ENCODE assay signal across 19 cellular contexts in genomic region chr6:108163644-108164536, GRCh38. TPM values are rescaled to one million over a fixed set of nuclear protein-coding genes. Genes with fewer than 3 reads are reported as not detected.
DNase-seq lines count a peak whose midpoint lies in the region; ATAC-seq and TF ChIP-seq lines count a peak whose summit lies in the region.
"Had no signal": no experiment of that assay in that cellular context is flagged by ENCODE, and none has a peak within 500 bp of the region (broad histone marks: within the 10 kb centered on the region; RNA-seq: fewer than 3 reads in every experiment).

No MANE protein-coding gene starts in this region.

- H2AK5ac ChIP-seq in neuronal stem cell (ENCODE audit: low read depth, low read length): peak overlapping the region; percentile 83

- no peak overlapping the region for H2BK12ac ChIP-seq in neuronal stem cell (ENCODE audit: low read length)

- H3K18ac ChIP-seq in neuronal stem cell (ENCODE audit: low read length): peak overlapping the region; percentile 54

- peak overlapping the region; percentile 27 for H2BK5ac ChIP-seq in neuronal stem cell (ENCODE audit: low read length)

- CTCF ChIA-PET in activated CD4-positive, alpha-beta T cell treated with anti-CD3 and anti-CD28 coated beads, Interleukin-2, amount 10 ng/mL, durations not matched to agents 7 days and 5 days (lab: Charles Lee): interaction anchor here (1.0 to 2.1 kb wide), 3 partner anchors 8 to 49 kb away, joined by 3 to 7 read pairs (median 4); no protein-coding TSS in a partner anchor

- no peak for TF ChIP-seq EP300 in suprapubic skin (IDR thresholded peaks at IDR 0.05)

- TF ChIP-seq CTCF in brain (conservative IDR thresholded peaks at IDR 0.05) (no peak), suprapubic skin (IDR thresholded peaks at IDR 0.05) (no peak)

- H3K9me3 Mint-ChIP-seq in activated CD4-positive, alpha-beta T cell treated with anti-CD3 and anti-CD28 coated beads, Interleukin-2, amount 10 ng/mL, durations not matched to agents 7 days and 5 days: no peaks in the 10 kb centered on the region
- peaks cover 0 to 11% (median 0%) of the 10 kb centered on the region in 5 experiments for H3K9me3 Mint-ChIP-seq in brain
- H3K9me3 Mint-ChIP-seq: HFFc6, T-cell had no signal

- H3K4ac ChIP-seq in neuronal stem cell (ENCODE audit: low read length): no peak overlapping the region

- H3K36me3 ChIP-seq in HUES48 (ENCODE audit: control insufficient read depth, insufficient read depth, low read length) (no peaks in the 10 kb centered on the region), neuronal stem cell (replicated peaks in 1 of 2; ENCODE audit: control insufficient read depth in 2 of 2, insufficient read depth in 2 of 2, low read length in 2 of 2) (no peaks in the 10 kb centered on the region), suprapubic skin (no peaks in the 10 kb centered on the region)
- H3K36me3 ChIP-seq: cardiac muscle cell, gastroesophageal sphincter, pancreas had no signal

- ATAC-seq in GM19467 (IDR thresholded peaks at IDR 0.05; ENCODE audit: unreplicated experiment): no peak
- ATAC-seq in GM19328 (IDR thresholded peaks at IDR 0.05; ENCODE audit: unreplicated experiment): no peak
- ATAC-seq: gastroesophageal sphincter, T-cell had no signal

- no peaks in the 10 kb centered on the region for H3K9me3 ChIP-seq in HUES48 (ENCODE audit: control insufficient read depth, insufficient read depth, low read length)
- H3K9me3 ChIP-seq in neuronal stem cell (replicated peaks in 1 of 2; ENCODE audit: control insufficient read depth in 2 of 2, insufficient read depth in 1 of 2, low read depth in 1 of 2, low read length in 2 of 2): no peaks in the 10 kb centered on the region
- H3K9me3 ChIP-seq in suprapubic skin: no peaks in the 10 kb centered on the region
- H3K9me3 ChIP-seq: Caco-2, gastroesophageal sphincter, pancreas had no signal

- peaks cover 1% of the 10 kb centered on the region for H3K36me3 Mint-ChIP-seq in activated CD4-positive, alpha-beta T cell treated with anti-CD3 and anti-CD28 coated beads, Interleukin-2, amount 10 ng/mL, durations not matched to agents 7 days and 5 days (ENCODE audit: low read depth)
- H3K36me3 Mint-ChIP-seq in brain: no peaks in the 10 kb centered on the region
- H3K36me3 Mint-ChIP-seq: T-cell had no signal

- H2AFZ ChIP-seq in neuronal stem cell (ENCODE audit: low read length): no peak overlapping the region

- H3K27ac ChIP-seq in HUES48 (ENCODE audit: low read depth, low read length): no peak overlapping the region
- H3K27ac ChIP-seq in neuronal stem cell (replicated peaks; ENCODE audit: low read length): no peak overlapping the region
- no peak overlapping the region for H3K27ac ChIP-seq in suprapubic skin
- H3K27ac ChIP-seq: cardiac muscle cell, gastroesophageal sphincter, pancreas had no signal

- no peak overlapping the region for H2BK120ac ChIP-seq in neuronal stem cell (ENCODE audit: low read depth, low read length)

- POLR2A ChIA-PET in activated CD4-positive, alpha-beta T cell treated with anti-CD3 and anti-CD28 coated beads, Interleukin-2, amount 10 ng/mL, durations not matched to agents 7 days and 5 days (lab: Charles Lee): interaction anchor here (0.6 kb wide), 1 partner anchor 719 kb away, joined by 5 read pairs; no protein-coding TSS in a partner anchor

- H4K91ac ChIP-seq in neuronal stem cell (ENCODE audit: low read depth, low read length, poor library complexity): no peak overlapping the region

- H3K4me1 ChIP-seq in HUES48 (ENCODE audit: control insufficient read depth, insufficient read depth, low read length) (peaks cover 39% of the 10 kb centered on the region), neuronal stem cell (ENCODE audit: control insufficient read depth in 2 of 2, insufficient read depth in 1 of 2, low read depth in 1 of 2, low read length in 2 of 2) (peaks cover 34 to 44% of the 10 kb centered on the region in 2 donors), suprapubic skin (peaks cover 59% of the 10 kb centered on the region)
- H3K4me1 ChIP-seq: Caco-2 had no signal

- peaks cover 26% of the 10 kb centered on the region for H3K4me1 Mint-ChIP-seq in activated CD4-positive, alpha-beta T cell treated with anti-CD3 and anti-CD28 coated beads, Interleukin-2, amount 10 ng/mL, durations not matched to agents 7 days and 5 days
- H3K4me1 Mint-ChIP-seq in brain: peaks cover 74% of the 10 kb centered on the region

- no peak for TF ChIP-seq POLR2A in suprapubic skin (IDR thresholded peaks at IDR 0.05)

- H4K8ac ChIP-seq in neuronal stem cell (ENCODE audit: low read depth, low read length): no peak overlapping the region

- WGBS in neuronal stem cell (ENCODE audit: extremely low coverage in 2 of 2, insufficient read length in 2 of 2, insufficient replicate concordance in 1 of 2), 2 donors: no CpG with 5 or more reads among the region's 41 CpGs
- 10% methylated on average over 39 of the region's 41 CpGs for WGBS in suprapubic skin

- peak overlapping the region; percentile 32 for H3K14ac ChIP-seq in neuronal stem cell (ENCODE audit: low read length)

- H3K4me3 Mint-ChIP-seq in activated CD4-positive, alpha-beta T cell treated with anti-CD3 and anti-CD28 coated beads, Interleukin-2, amount 10 ng/mL, durations not matched to agents 7 days and 5 days: peak overlapping the region; percentile 22
- H3K4me3 Mint-ChIP-seq in brain: peak overlapping the region; percentile 78 to 90 (median 85)
- H3K4me3 Mint-ChIP-seq: HFFc6 had no signal

- H3K27me3 Mint-ChIP-seq in activated CD4-positive, alpha-beta T cell treated with anti-CD3 and anti-CD28 coated beads, Interleukin-2, amount 10 ng/mL, durations not matched to agents 7 days and 5 days: peaks cover 97% of the 10 kb centered on the region
- H3K27me3 Mint-ChIP-seq in brain: peaks cover 82% of the 10 kb centered on the region

- no peak overlapping the region for H3K9ac ChIP-seq in HUES48 (ENCODE audit: low read depth, low read length)
- no peak overlapping the region for H3K9ac ChIP-seq in neuronal stem cell (ENCODE audit: low read depth, low read length, poor library complexity)

- H3K4me2 ChIP-seq in neuronal stem cell (ENCODE audit: insufficient read depth, low read length, poor library complexity, severe bottlenecking): peak overlapping the region; percentile 55

- H3K27me3 ChIP-seq in HUES48 (ENCODE audit: control insufficient read depth, insufficient read depth, low read length): peaks cover 100% of the 10 kb centered on the region
- H3K27me3 ChIP-seq in neuronal stem cell (ENCODE audit: control insufficient read depth in 3 of 3, insufficient read depth in 3 of 3, low read depth in 1 of 3, low read length in 3 of 3): peaks cover 49 to 100% (median 81%) of the 10 kb centered on the region in 3 experiments
- peaks cover 100% of the 10 kb centered on the region for H3K27me3 ChIP-seq in suprapubic skin

- H3K23ac ChIP-seq in neuronal stem cell (ENCODE audit: low read depth, low read length, poor library complexity): no peak overlapping the region

- peak overlapping the region; percentile 50 for H2BK15ac ChIP-seq in neuronal stem cell (ENCODE audit: low read length)

- no peak for DNase-seq in activated CD4-positive, alpha-beta T cell treated with anti-CD3 and anti-CD28 coated beads, Interleukin-2, amount 10 ng/mL, durations not matched to agents 7 days and 5 days
- DNase-seq in activated CD4-positive, alpha-beta T cell treated with anti-CD3 and anti-CD28 coated beads for 4 hours: no peak
- no peak for DNase-seq in neuronal stem cell (ENCODE audit: low spot score)
- no peak for DNase-seq in suprapubic skin (ENCODE audit: low spot score in 2 of 2)
- DNase-seq: activated naive CD4-positive, alpha-beta T cell; Caco-2; HFFc6; NCI-H1694; NCI-H774; substantia nigra; T-cell had no signal

- H3K27ac Mint-ChIP-seq in activated CD4-positive, alpha-beta T cell treated with anti-CD3 and anti-CD28 coated beads, Interleukin-2, amount 10 ng/mL, durations not matched to agents 7 days and 5 days: peak overlapping the region; percentile 50
- peak overlapping the region in 1 of 5 experiments; percentile 40 for H3K27ac Mint-ChIP-seq in brain
- H3K27ac Mint-ChIP-seq: HFFc6 had no signal

- H3K79me1 ChIP-seq in neuronal stem cell (ENCODE audit: low read depth, low read length): no peaks in the 10 kb centered on the region

- H3K4me3 ChIP-seq in HUES48 (ENCODE audit: low read depth, low read length) (peak overlapping the region; percentile 55; the same call in 1 of the 2 replicates), neuronal stem cell (ENCODE audit: low read length in 2 of 2) (no peak overlapping the region), suprapubic skin (no peak overlapping the region)
- H3K4me3 ChIP-seq: cardiac muscle cell had no signal

RNA-seq across cellular contexts. Expression of gene NR2E1, which starts 1.9 kb away (rescaled TPM):
- not detected for total RNA-seq in activated CD4-positive, alpha-beta T cell treated with anti-CD3 and anti-CD28 coated beads, Interleukin-2, amount 10 ng/mL, durations not matched to agents 7 days and 5 days
- 3.0 TPM for polyA plus RNA-seq in brain (ENCODE audit: insufficient read depth, low read depth, low replicate concordance)
- polyA plus RNA-seq in neuronal stem cell (2013, experiment 1 of 2): 0.45 TPM
- 0.42 TPM for polyA plus RNA-seq in neuronal stem cell (2013, experiment 2 of 2)
- under 1 TPM in 1 of 4 donors, not detected in 3; 0.38 TPM for total RNA-seq in suprapubic skin
- total RNA-seq: cardiac muscle cell, gastroesophageal sphincter, HFFc6, RPMI7951, T-cell had no signal
- polyA plus RNA-seq: cardiac muscle cell had no signal
